2 cellular contexts compared by ENCODE assay signal in genomic region chr4:166535865-166536264, GRCh38.
TF ChIP-seq lines count a peak whose summit lies in the region.

No MANE protein-coding gene starts in this region.

TF ChIP-seq in SK-N-SH, 30 proteins besides CTCF, POLR2A, EP300 and RAD21 (continued from another document):
- no peak for TF ChIP-seq EZH2phosphoT487 (IDR thresholded peaks at IDR 0.05; ENCODE audit: borderline replicate concordance, low read depth)

TF ChIP-seq in SK-N-SH treated with all-trans-retinoic acid at 6 μM for 48 hours, 23 proteins besides CTCF, POLR2A, EP300 and RAD21 (continued from another document):
- TF ChIP-seq, protein P1, sequence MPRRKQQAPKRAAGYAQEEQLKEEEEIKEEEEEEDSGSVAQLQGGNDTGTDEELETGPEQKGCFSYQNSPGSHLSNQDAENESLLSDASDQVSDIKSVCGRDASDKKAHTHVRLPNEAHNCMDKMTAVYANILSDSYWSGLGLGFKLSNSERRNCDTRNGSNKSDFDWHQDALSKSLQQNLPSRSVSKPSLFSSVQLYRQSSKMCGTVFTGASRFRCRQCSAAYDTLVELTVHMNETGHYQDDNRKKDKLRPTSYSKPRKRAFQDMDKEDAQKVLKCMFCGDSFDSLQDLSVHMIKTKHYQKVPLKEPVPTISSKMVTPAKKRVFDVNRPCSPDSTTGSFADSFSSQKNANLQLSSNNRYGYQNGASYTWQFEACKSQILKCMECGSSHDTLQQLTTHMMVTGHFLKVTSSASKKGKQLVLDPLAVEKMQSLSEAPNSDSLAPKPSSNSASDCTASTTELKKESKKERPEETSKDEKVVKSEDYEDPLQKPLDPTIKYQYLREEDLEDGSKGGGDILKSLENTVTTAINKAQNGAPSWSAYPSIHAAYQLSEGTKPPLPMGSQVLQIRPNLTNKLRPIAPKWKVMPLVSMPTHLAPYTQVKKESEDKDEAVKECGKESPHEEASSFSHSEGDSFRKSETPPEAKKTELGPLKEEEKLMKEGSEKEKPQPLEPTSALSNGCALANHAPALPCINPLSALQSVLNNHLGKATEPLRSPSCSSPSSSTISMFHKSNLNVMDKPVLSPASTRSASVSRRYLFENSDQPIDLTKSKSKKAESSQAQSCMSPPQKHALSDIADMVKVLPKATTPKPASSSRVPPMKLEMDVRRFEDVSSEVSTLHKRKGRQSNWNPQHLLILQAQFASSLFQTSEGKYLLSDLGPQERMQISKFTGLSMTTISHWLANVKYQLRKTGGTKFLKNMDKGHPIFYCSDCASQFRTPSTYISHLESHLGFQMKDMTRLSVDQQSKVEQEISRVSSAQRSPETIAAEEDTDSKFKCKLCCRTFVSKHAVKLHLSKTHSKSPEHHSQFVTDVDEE (CRISPR knock-in tag; IDR thresholded peaks at IDR 0.05) = no peak
- TF ChIP-seq ESRRG (CRISPR knock-in tag; IDR thresholded peaks at IDR 0.05) (no peak), RARB (CRISPR knock-in tag; IDR thresholded peaks at IDR 0.05) (no peak)
TF ChIP-seq in SK-N-SH treated with all-trans-retinoic acid at 6 μM for 48 hours: peak in this region for 0.
